ENCODE assay signal across 10 cellular contexts in the genomic region with DNA sequence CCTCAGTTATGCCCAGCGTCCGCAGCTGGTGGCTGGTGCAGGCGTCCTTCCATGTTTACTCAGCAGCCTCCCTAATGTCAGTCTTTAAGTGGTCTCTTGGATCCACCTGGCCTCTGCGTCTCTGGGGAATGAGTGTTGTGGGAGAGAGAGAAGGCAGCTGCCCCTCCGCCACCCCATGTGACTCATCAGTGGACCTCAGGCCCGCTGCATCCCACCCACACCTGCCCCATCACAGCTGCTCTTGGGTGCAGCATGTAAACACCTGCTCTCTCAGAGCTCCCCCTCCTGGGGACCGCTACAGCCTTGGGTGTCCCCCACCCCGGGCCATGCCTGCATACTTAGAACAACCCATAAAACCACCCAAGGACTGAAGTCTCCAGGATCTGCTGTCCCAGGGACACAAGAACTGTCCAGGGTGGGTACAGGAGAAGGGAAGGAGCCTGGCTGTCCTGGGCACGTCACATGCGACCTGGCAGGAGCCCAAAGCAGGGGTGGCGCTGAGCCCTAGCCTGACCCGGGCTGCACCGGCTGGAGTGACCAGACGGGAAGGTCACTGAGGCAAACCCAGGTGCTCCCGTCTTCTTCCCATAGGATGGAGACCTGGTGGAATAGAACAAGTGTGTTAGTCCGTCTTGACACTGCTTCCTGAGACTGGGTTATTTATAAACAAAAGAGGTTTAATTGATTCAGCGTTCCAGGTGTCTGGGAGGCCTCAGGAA. TPM values are rescaled to one million over a fixed set of nuclear protein-coding genes. Genes with fewer than 3 reads are reported as not detected.
DNase-seq lines count a peak whose midpoint lies in the region; TF ChIP-seq lines count a peak whose summit lies in the region.
"Had no signal": no experiment of that assay in that cellular context is flagged by ENCODE, and none has a peak within 500 bp of the region (broad histone marks: within the 10 kb centered on the region; RNA-seq: fewer than 3 reads in every experiment).

No MANE protein-coding gene starts in this region.

- no peak overlapping the region for H3K9ac ChIP-seq in liver (ENCODE audit: low read depth in 1 of 2, low read length in 2 of 2)

- WGBS in liver: 44% methylated on average over 17 of the region's 17 CpGs

- H3K4me3 ChIP-seq in H7 (ENCODE audit: insufficient read depth, low read depth, low read length) (no peak overlapping the region), liver (ENCODE audit: low read depth in 1 of 3, low read length in 3 of 3) (no peak overlapping the region)

- DNase-seq in DMS53 treated with DMSO at 0.1 percent for 48 hours (lab: John Stamatoyannopoulos, UW; ENCODE audit: unreplicated experiment) (peak; percentile 18), H7 (peak; percentile 83), SHP77 treated with DMSO at 0.1 percent for 48 hours (lab: John Stamatoyannopoulos, UW) (peak; percentile 73), NCI-H510A treated with DMSO at 0.1 percent for 48 hours (lab: John Stamatoyannopoulos, UW) (no peak), GM19240 (ENCODE audit: insufficient read length, low spot score) (no peak), MV-4-11 (lab: John Stamatoyannopoulos, UW) (no peak)
- no peak for DNase-seq in stimulated activated CD4-positive, alpha-beta T cell treated with anti-CD3 and anti-CD28 coated beads, Interleukin-4, amount 100 ng/mL, for 24 hours
- DNase-seq: activated naive CD4-positive, alpha-beta T cell; IMR-90 had no signal

- no peak for TF ChIP-seq CTCF in liver (IDR thresholded peaks at IDR 0.05; ENCODE audit: low read depth, low read length, missing input control)

- H3K4me1 ChIP-seq in liver (ENCODE audit: control insufficient read depth in 4 of 4, insufficient read depth in 4 of 4, low read length in 3 of 4): peaks cover 0 to 8% (median 4%) of the 10 kb centered on the region in 4 donors

- no peaks in the 10 kb centered on the region for H3K9me3 ChIP-seq in liver (ENCODE audit: control insufficient read depth in 4 of 4, low read length in 3 of 4)

- H3K27ac ChIP-seq in liver (ENCODE audit: low read depth in 1 of 2, low read length in 2 of 2): no peak overlapping the region

- TF ChIP-seq RAD21 in liver (IDR thresholded peaks at IDR 0.05): peak; percentile 48 to 51

- H3K36me3 ChIP-seq in H7 (replicated peaks; ENCODE audit: control insufficient read depth, insufficient read depth, low read length) (no peaks in the 10 kb centered on the region), liver (ENCODE audit: control insufficient read depth in 4 of 4, insufficient read depth in 3 of 4, low read depth in 1 of 4, low read length in 3 of 4) (peaks cover 0 to 12% (median 5%) of the 10 kb centered on the region in 4 donors)

- H3K27me3 ChIP-seq in H7 (ENCODE audit: control insufficient read depth, insufficient read depth, low read length) (no peaks in the 10 kb centered on the region), liver (ENCODE audit: control insufficient read depth in 4 of 4, insufficient read depth in 4 of 4, low read length in 3 of 4) (no peaks in the 10 kb centered on the region)

TF ChIP-seq in liver, 16 proteins besides CTCF, POLR2A, EP300 and RAD21:
- TF ChIP-seq, protein P1, sequence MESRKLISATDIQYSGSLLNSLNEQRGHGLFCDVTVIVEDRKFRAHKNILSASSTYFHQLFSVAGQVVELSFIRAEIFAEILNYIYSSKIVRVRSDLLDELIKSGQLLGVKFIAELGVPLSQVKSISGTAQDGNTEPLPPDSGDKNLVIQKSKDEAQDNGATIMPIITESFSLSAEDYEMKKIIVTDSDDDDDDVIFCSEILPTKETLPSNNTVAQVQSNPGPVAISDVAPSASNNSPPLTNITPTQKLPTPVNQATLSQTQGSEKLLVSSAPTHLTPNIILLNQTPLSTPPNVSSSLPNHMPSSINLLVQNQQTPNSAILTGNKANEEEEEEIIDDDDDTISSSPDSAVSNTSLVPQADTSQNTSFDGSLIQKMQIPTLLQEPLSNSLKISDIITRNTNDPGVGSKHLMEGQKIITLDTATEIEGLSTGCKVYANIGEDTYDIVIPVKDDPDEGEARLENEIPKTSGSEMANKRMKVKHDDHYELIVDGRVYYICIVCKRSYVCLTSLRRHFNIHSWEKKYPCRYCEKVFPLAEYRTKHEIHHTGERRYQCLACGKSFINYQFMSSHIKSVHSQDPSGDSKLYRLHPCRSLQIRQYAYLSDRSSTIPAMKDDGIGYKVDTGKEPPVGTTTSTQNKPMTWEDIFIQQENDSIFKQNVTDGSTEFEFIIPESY (IDR thresholded peaks at IDR 0.05): no peak
- TF ChIP-seq RXRA (IDR thresholded peaks at IDR 0.05): peak; percentile 26 to 34

RNA-seq across cellular contexts. Expression of gene C16orf90, which starts 4.2 kb away (rescaled TPM):
- not detected in 2 replicates for total RNA-seq in H7 (2014; rRNA removed; shearing (Covaris generic))
- not detected for total RNA-seq in liver
- not detected for polyA plus RNA-seq in liver
- total RNA-seq: IMR-90 had no signal
- polyA plus RNA-seq: IMR-90 had no signal

RNA-seq across cellular contexts. Expression of gene CLUAP1, which starts 9.7 kb away (rescaled TPM):
- total RNA-seq in H7 (2014; rRNA removed; shearing (Covaris generic)): 8.5 and 11.9 TPM in 2 replicates
- total RNA-seq in liver: 1 to 10 TPM; 4.4 to 5.2 TPM
- polyA plus RNA-seq in liver: 1 to 10 TPM; 3.1 to 8.1 TPM

RNA-seq across cellular contexts. Expression of gene NAA60, which starts 47.6 kb away (rescaled TPM):
- total RNA-seq in H7 (2014; rRNA removed; shearing (Covaris generic)): 11.0 and 12.6 TPM in 2 replicates
- 10 to 100 TPM; 11.3 to 21.3 TPM for total RNA-seq in liver
- 10 to 100 TPM; 29.9 to 41.3 TPM for polyA plus RNA-seq in liver

RNA-seq across cellular contexts. Expression of gene ZNF597, which starts 47.8 kb away (rescaled TPM):
- total RNA-seq in H7 (2014; rRNA removed; shearing (Covaris generic)): 1.5 and 1.9 TPM in 2 replicates
- total RNA-seq in liver: 1 to 10 TPM; 1.2 to 1.7 TPM
- polyA plus RNA-seq in liver: under 1 TPM; 0.53 to 0.54 TPM

Comparison
In these comparisons a context has a peak if more than half of its experiments do, and no peak if none do; other contexts are left out.
1. DNase-seq: peak in DMS53 treated with DMSO at 0.1 percent for 48 hours (single experiment), H7 (single experiment) and SHP77 treated with DMSO at 0.1 percent for 48 hours (single experiment); none in stimulated activated CD4-positive, alpha-beta T cell treated with anti-CD3 and anti-CD28 coated beads, Interleukin-4, amount 100 ng/mL, for 24 hours (single experiment), NCI-H510A treated with DMSO at 0.1 percent for 48 hours (single experiment), GM19240 (single experiment) and MV-4-11 (single experiment).